ENCODE assay signal across 23 cellular contexts in the genomic region with DNA sequence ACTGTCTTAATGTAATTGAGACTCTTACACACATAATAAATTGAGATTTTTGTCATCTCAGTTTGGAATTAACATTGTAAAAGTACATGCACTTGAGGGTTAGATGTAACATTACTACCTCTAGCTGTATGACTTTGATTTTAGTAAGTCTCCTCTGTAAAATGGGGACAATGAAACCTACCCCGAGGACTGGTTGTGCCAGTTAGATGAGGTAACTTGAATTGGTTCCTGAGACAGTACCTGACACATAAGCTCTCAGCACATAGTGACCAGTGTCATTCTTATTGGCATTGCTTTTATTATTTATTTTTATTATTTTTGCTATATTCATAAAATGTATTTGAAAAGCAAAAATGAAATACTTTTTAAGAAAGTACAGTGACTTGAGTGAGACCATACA.
"Had no signal": no experiment of that assay in that cellular context is flagged by ENCODE, and none has a peak within 500 bp of the region (broad histone marks: within the 10 kb centered on the region; RNA-seq: fewer than 3 reads in every experiment).

No MANE protein-coding gene starts in this region.

- H2AFZ ChIP-seq: neural progenitor cell had no signal

- H3K27ac Mint-ChIP-seq: activated B cell treated with CpG ODN at 0.5 μM for 24 hours; activated CD4-positive, alpha-beta T cell treated with anti-CD3 and anti-CD28 coated beads for 36 hours; activated naive CD4-positive, alpha-beta T cell treated with anti-CD3 and anti-CD28 coated beads, Interleukin-2, amount 10 ng/mL, durations not matched to agents 7 days and 5 days; activated naive CD8-positive, alpha-beta T cell treated with anti-CD3 and anti-CD28 coated beads, Interleukin-2, amount 50 U/mL, for 24 hours; activated T-cell treated with anti-CD3 and anti-CD28 coated beads, Interleukin-2, amount 50 U/mL, for 72 hours; memory B cell; neural progenitor cell had no signal

- H3K36me3 Mint-ChIP-seq: activated naive CD4-positive, alpha-beta T cell treated with anti-CD3 and anti-CD28 coated beads, Interleukin-2, amount 10 ng/mL, durations not matched to agents 7 days and 5 days; memory B cell had no signal

- H3K9me3 ChIP-seq: body of pancreas, heart right ventricle, mucosa of descending colon, spleen, testis, upper lobe of left lung had no signal

- H3K4me2 ChIP-seq: neural progenitor cell had no signal

- H3K9ac ChIP-seq: neural progenitor cell had no signal

- H3K4me1 ChIP-seq: spleen, testis, upper lobe of left lung had no signal

- DNase-seq: activated B cell treated with CpG ODN at 0.5 μM for 24 hours; activated CD4-positive, alpha-beta T cell treated with anti-CD3 and anti-CD28 coated beads for 36 hours; activated CD4-positive, alpha-beta T cell treated with anti-CD3 and anti-CD28 coated beads, Interleukin-2, amount 50 U/mL, for 4 hours; activated effector memory CD4-positive, alpha-beta T cell treated with Interleukin-2 at 50 U/mL for 16 hours; activated naive CD4-positive, alpha-beta T cell treated with anti-CD3 and anti-CD28 coated beads, Interleukin-2, amount 10 ng/mL, durations not matched to agents 7 days and 5 days; activated naive CD8-positive, alpha-beta T cell treated with anti-CD3 and anti-CD28 coated beads, Interleukin-2, amount 50 U/mL, for 24 hours; activated T-cell treated with anti-CD3 and anti-CD28 coated beads, Interleukin-2, amount 50 U/mL, for 72 hours; body of pancreas; caudate nucleus; effector memory CD4-positive, alpha-beta T cell; heart right ventricle; islet precursor cell; left colon; mucosa of descending colon; spleen; stimulated activated CD4-positive, alpha-beta T cell treated with anti-CD3 and anti-CD28 coated beads, Interleukin-4, amount 100 ng/mL, for 1 hour; stimulated activated naive CD4-positive, alpha-beta T cell; T-helper 1 cell; T-helper 9 cell; testis had no signal

- H3K27ac ChIP-seq: body of pancreas, heart right ventricle, neural progenitor cell, spleen, testis, upper lobe of left lung had no signal

- ATAC-seq: activated CD4-positive, alpha-beta T cell treated with anti-CD3 and anti-CD28 coated beads for 36 hours; activated naive CD8-positive, alpha-beta T cell treated with anti-CD3 and anti-CD28 coated beads, Interleukin-2, amount 50 U/mL, for 24 hours; activated T-cell treated with anti-CD3 and anti-CD28 coated beads, Interleukin-2, amount 50 U/mL, for 72 hours; body of pancreas; left colon; mucosa of descending colon had no signal

- H3K4me1 Mint-ChIP-seq: activated B cell treated with CpG ODN at 0.5 μM for 24 hours; activated CD4-positive, alpha-beta T cell treated with anti-CD3 and anti-CD28 coated beads for 36 hours; activated naive CD4-positive, alpha-beta T cell treated with anti-CD3 and anti-CD28 coated beads, Interleukin-2, amount 10 ng/mL, durations not matched to agents 7 days and 5 days; activated naive CD8-positive, alpha-beta T cell treated with anti-CD3 and anti-CD28 coated beads, Interleukin-2, amount 50 U/mL, for 24 hours; memory B cell had no signal

- H3K27me3 Mint-ChIP-seq: activated B cell treated with CpG ODN at 0.5 μM for 24 hours, memory B cell had no signal

- H3K27me3 ChIP-seq: body of pancreas, heart right ventricle, neural progenitor cell, spleen, testis, upper lobe of left lung had no signal

- H3K4me3 Mint-ChIP-seq: activated B cell treated with CpG ODN at 0.5 μM for 24 hours; activated CD4-positive, alpha-beta T cell treated with anti-CD3 and anti-CD28 coated beads for 36 hours; activated naive CD4-positive, alpha-beta T cell treated with anti-CD3 and anti-CD28 coated beads, Interleukin-2, amount 10 ng/mL, durations not matched to agents 7 days and 5 days; activated naive CD8-positive, alpha-beta T cell treated with anti-CD3 and anti-CD28 coated beads, Interleukin-2, amount 50 U/mL, for 24 hours; activated T-cell treated with anti-CD3 and anti-CD28 coated beads, Interleukin-2, amount 50 U/mL, for 72 hours; memory B cell; neural progenitor cell had no signal

- H3K9me3 Mint-ChIP-seq: activated B cell treated with CpG ODN at 0.5 μM for 24 hours; activated naive CD4-positive, alpha-beta T cell treated with anti-CD3 and anti-CD28 coated beads, Interleukin-2, amount 10 ng/mL, durations not matched to agents 7 days and 5 days; activated naive CD8-positive, alpha-beta T cell treated with anti-CD3 and anti-CD28 coated beads, Interleukin-2, amount 50 U/mL, for 24 hours; activated T-cell treated with anti-CD3 and anti-CD28 coated beads, Interleukin-2, amount 50 U/mL, for 72 hours; memory B cell; neural progenitor cell had no signal
